8 cellular contexts compared by ENCODE assay signal in the genomic region with DNA sequence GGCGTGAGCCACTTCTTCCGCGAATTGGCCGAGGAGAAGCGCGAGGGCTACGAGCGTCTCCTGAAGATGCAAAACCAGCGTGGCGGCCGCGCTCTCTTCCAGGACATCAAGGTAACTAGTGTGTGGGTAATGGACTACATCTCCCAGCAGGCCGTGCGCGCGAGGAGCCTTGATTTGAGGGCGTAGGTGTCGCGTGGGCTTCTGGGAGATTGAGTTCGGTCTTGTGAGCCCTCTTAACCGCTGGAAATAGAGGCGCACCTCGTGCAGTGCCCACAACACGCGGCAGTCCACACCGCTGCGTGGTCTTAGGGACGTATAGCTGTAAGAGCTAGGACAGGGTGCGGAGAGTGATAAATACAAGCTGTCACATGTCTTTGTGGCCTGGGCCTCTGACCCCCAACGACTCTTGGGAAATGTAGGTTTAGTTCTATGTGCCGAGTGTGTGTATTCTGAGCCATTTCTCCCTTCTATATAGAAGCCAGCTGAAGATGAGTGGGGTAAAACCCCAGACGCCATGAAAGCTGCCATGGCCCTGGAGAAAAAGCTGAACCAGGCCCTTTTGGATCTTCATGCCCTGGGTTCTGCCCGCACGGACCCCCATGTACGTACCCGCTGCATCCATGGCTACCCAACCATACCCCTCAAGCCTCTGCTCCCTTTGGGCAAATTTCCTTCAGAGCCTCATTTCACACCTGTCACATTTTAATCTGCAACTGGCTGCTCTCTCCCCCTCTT. TPM values are rescaled to one million over a fixed set of nuclear protein-coding genes. Genes with fewer than 3 reads are reported as not detected.
DNase-seq lines count a peak whose midpoint lies in the region; ATAC-seq, FAIRE-seq and TF ChIP-seq lines count a peak whose summit lies in the region.

No MANE protein-coding gene starts in this region.

- FAIRE-seq in small intestine (lab: Jason Lieb, UNC), result no peak

- 3 to 7% (median 7%) methylated on average over 36 of the region's 36 CpGs for WGBS in small intestine, 3 donors

- H3K4me3 ChIP-seq in WERI-Rb-1 (ENCODE audit: low read depth, low read length) (peak overlapping the region; percentile 90), small intestine (ENCODE audit: low read depth in 1 of 2, low read length in 2 of 2) (peak overlapping the region; percentile 59 to 65)

- ATAC-seq in HG02840 (IDR thresholded peaks at IDR 0.05; ENCODE audit: low FRiP score, unreplicated experiment), result peak; percentile 7
- ATAC-seq in HG02981 (IDR thresholded peaks at IDR 0.05; ENCODE audit: unreplicated experiment), result no peak

- H3K36me3 ChIP-seq in WERI-Rb-1, result peaks cover 52% of the 10 kb centered on the region
- peaks cover 3 to 4% of the 10 kb centered on the region in 2 donors for H3K36me3 ChIP-seq in small intestine (ENCODE audit: control insufficient read depth in 2 of 2, insufficient read depth in 2 of 2, low read length in 2 of 2)

- DNase-seq in GM03348 (ENCODE audit: low spot score), result peak; percentile 65
- peak; percentile 86 for DNase-seq in NCI-H2171 (lab: John Stamatoyannopoulos, UW)
- peak; percentile 88 for DNase-seq in WERI-Rb-1
- DNase-seq in T47D (ENCODE audit: low read depth in 1 of 2, low spot score in 1 of 2), result peak; percentile 65 to 90
- DNase-seq in iPS-NIHi11 (ENCODE audit: low spot score), result peak; percentile 61
- peak; percentile 87 for DNase-seq in small intestine

- H3K9me3 ChIP-seq in WERI-Rb-1 (ENCODE audit: severe bottlenecking), result peaks cover 4% of the 10 kb centered on the region
- H3K9me3 ChIP-seq in small intestine (ENCODE audit: control insufficient read depth, low read depth), result no peaks in the 10 kb centered on the region

- H3K27me3 ChIP-seq in WERI-Rb-1 (ENCODE audit: insufficient read depth, low read depth, severe bottlenecking), result no peaks in the 10 kb centered on the region
- no peaks in the 10 kb centered on the region for H3K27me3 ChIP-seq in small intestine (ENCODE audit: control insufficient read depth in 2 of 2, insufficient read depth in 2 of 2, low read length in 2 of 2)

- in situ Hi-C loops in T47D (cut with HindIII; ENCODE audit: low pct_unique_long_range_greater_than_20kb, low sequenced_read_pairs), result no loop called here

- peaks cover 0 to 14% of the 10 kb centered on the region in 2 donors for H3K4me1 ChIP-seq in small intestine (ENCODE audit: control insufficient read depth in 2 of 2, insufficient read depth in 1 of 2, low read depth in 1 of 2, low read length in 1 of 2)

- TF ChIP-seq CTCF in WERI-Rb-1 (IDR thresholded peaks at IDR 0.05; ENCODE audit: low read depth, low read length), result no peak

- H3K27ac ChIP-seq in WERI-Rb-1 (peak overlapping the region; percentile 59), small intestine (ENCODE audit: low read depth in 1 of 2, low read length in 1 of 2) (peak overlapping the region; percentile 87 to 92)

RNA-seq across cellular contexts. Expression of a gene that starts 0.9 kb away (rescaled TPM):
- 1,000 to 10,000 TPM; 4,142 to 9,227 (median 7,309) TPM for polyA plus RNA-seq in small intestine

RNA-seq across cellular contexts. Expression of a gene that starts 11.3 kb away (rescaled TPM):
- polyA plus RNA-seq in small intestine, result 100 to 1,000 TPM; 153 to 199 (median 170) TPM

RNA-seq across cellular contexts. Expression of a gene that starts 27.1 kb away (rescaled TPM):
- polyA plus RNA-seq in small intestine, result 10 to 100 TPM; 16.2 to 25.3 (median 24.8) TPM

RNA-seq across cellular contexts. Expression of a gene that starts 27.7 kb away (rescaled TPM):
- 100 to 1,000 TPM in 1 of 3 donors, 10 to 100 TPM in 2; 45.4 to 108 (median 53.0) TPM for polyA plus RNA-seq in small intestine

RNA-seq across cellular contexts. Expression of a gene that starts 32.5 kb away (rescaled TPM):
- polyA plus RNA-seq in small intestine, result 10 to 100 TPM in 2 of 3 donors, 1 to 10 TPM in 1; 2.9 to 36.2 (median 19.7) TPM
